ENCODE assay signal across 23 cellular contexts in the genomic region with DNA sequence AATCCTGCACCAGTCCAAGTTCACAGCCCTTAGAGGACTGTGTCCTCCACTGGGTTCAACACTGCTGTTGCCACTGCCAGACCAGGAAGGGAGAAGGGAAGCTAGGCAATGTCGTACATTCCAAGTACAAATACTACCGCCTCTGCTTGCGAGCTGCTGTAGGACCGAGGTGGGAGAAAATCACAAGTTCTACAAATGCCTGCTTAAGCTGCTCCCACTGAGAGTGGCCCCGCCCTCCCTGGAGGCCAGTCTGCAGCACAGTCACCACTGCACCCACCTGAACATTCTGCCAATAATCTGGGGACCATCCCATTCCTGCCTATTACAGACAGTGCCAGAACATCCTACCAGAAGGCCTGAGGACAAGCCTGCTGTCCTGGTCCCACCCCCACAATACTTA.
"Had no signal": no experiment of that assay in that cellular context is flagged by ENCODE, and none has a peak within 500 bp of the region (broad histone marks: within the 10 kb centered on the region; RNA-seq: fewer than 3 reads in every experiment).

No MANE protein-coding gene starts in this region.

- H3K4me1 ChIP-seq: body of pancreas, colonic mucosa had no signal

- H3K27ac ChIP-seq: body of pancreas, colonic mucosa had no signal

- H3K27me3 ChIP-seq: body of pancreas, colonic mucosa had no signal

- H3K4me3 ChIP-seq: body of pancreas, colonic mucosa had no signal

- ATAC-seq: activated CD4-positive, alpha-beta T cell treated with anti-CD3 and anti-CD28 coated beads for 36 hours; activated CD8-positive, alpha-beta memory T cell treated with anti-CD3 and anti-CD28 coated beads, Interleukin-2, amount 10 ng/mL, durations not matched to agents 7 days and 5 days; activated CD8-positive, alpha-beta T cell treated with anti-CD3 and anti-CD28 coated beads, Interleukin-2, amount 10 ng/mL, durations not matched to agents 7 days and 5 days; body of pancreas; esophagus mucosa had no signal

- H3K36me3 ChIP-seq: colonic mucosa had no signal

- DNase-seq: activated CD4-positive, alpha-beta memory T cell treated with anti-CD3 and anti-CD28 coated beads for 36 hours; activated CD4-positive, alpha-beta T cell treated with anti-CD3 and anti-CD28 coated beads for 36 hours; activated CD4-positive, alpha-beta T cell treated with anti-CD3 and anti-CD28 coated beads, Interleukin-2, amount 10 ng/mL, durations not matched to agents 24 days and 14 days; activated CD4-positive, CD25-positive, alpha-beta regulatory T cell; activated CD4-positive, CD25-positive, alpha-beta regulatory T cell treated with anti-CD3 and anti-CD28 coated beads, Interleukin-2, amount 50 U/mL, for 72 hours; activated CD8-positive, alpha-beta memory T cell treated with anti-CD3 and anti-CD28 coated beads, Interleukin-2, amount 10 ng/mL, durations not matched to agents 7 days and 5 days; activated CD8-positive, alpha-beta memory T cell treated with anti-CD3 and anti-CD28 coated beads, Interleukin-2, amount 50 U/mL, for 4 hours; activated CD8-positive, alpha-beta T cell treated with anti-CD3 and anti-CD28 coated beads, Interleukin-2, amount 10 ng/mL, durations not matched to agents 7 days and 5 days; activated effector memory CD4-positive, alpha-beta T cell treated with anti-CD3 and anti-CD28 coated beads, Interleukin-2, amount 50 U/mL, for 16 hours; activated naive CD4-positive, alpha-beta T cell treated with anti-CD3 and anti-CD28 coated beads for 36 hours; activated naive CD8-positive, alpha-beta T cell treated with anti-CD3 and anti-CD28 coated beads, Interleukin-2, amount 10 ng/mL, durations not matched to agents 7 days and 5 days; activated T-cell treated with anti-CD3 and anti-CD28 coated beads, Interleukin-2, amount 50 U/mL, for 1 hour; activated T-cell treated with anti-CD3 and anti-CD28 coated beads, Interleukin-2, amount 50 U/mL, for 48 hours; aorta; body of pancreas; caudate nucleus; colonic mucosa; effector memory CD4-positive, alpha-beta T cell; endodermal cell; foreskin fibroblast; glutamatergic neuron; T-helper 2 cell had no signal

- H3K9me3 ChIP-seq: body of pancreas, colonic mucosa had no signal
